ENCODE assay signal across 1 cellular context in the genomic region with DNA sequence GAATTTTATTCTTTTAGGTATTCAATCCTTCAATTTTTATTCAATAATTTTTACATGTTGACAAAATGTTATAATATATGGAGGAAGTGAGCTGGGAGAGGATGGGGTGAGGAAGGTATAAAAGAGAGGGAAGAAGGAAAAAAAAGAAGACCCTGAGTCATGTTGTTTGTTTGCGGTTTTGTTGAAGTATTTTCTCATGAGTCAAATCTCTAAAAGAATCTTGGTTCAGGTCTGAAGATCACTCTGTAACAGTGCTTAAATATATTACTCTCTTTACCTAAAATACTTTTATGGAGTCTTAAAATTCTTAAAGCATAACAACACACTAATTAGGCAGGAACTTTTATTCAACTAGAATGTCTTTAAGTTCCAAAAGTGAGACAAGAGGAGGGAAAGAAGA.
TF ChIP-seq lines count a peak whose summit lies in the region.

No MANE protein-coding gene starts in this region.

TF ChIP-seq in SK-N-SH, 30 proteins besides CTCF, POLR2A, EP300 and RAD21 (continued from another document):
- TF ChIP-seq RXRA (IDR thresholded peaks at IDR 0.05; ENCODE audit: borderline replicate concordance, low read depth) (no peak), ELF1 (IDR thresholded peaks at IDR 0.05) (no peak), SIN3A (IDR thresholded peaks at IDR 0.05; ENCODE audit: borderline replicate concordance, low read depth, low read length) (no peak), USF1 (IDR thresholded peaks at IDR 0.05; ENCODE audit: borderline replicate concordance, low read depth) (no peak), JUND (IDR thresholded peaks at IDR 0.05) (no peak), RCOR1 (IDR thresholded peaks at IDR 0.05; ENCODE audit: low read length) (no peak), MXI1 (IDR thresholded peaks at IDR 0.05; ENCODE audit: low read depth, low read length) (no peak), YY1 (IDR thresholded peaks at IDR 0.05; ENCODE audit: low read depth) (no peak), GATA2 (CRISPR knock-in tag; IDR thresholded peaks at IDR 0.05) (no peak), POLR2AphosphoS5 (IDR thresholded peaks at IDR 0.05; ENCODE audit: low read depth, low read length) (no peak)
- TF ChIP-seq, protein P1, sequence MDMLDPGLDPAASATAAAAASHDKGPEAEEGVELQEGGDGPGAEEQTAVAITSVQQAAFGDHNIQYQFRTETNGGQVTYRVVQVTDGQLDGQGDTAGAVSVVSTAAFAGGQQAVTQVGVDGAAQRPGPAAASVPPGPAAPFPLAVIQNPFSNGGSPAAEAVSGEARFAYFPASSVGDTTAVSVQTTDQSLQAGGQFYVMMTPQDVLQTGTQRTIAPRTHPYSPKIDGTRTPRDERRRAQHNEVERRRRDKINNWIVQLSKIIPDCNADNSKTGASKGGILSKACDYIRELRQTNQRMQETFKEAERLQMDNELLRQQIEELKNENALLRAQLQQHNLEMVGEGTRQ (IDR thresholded peaks at IDR 0.05; ENCODE audit: borderline replicate concordance, low read depth, low read length), result no peak
- TF ChIP-seq, protein P2, sequence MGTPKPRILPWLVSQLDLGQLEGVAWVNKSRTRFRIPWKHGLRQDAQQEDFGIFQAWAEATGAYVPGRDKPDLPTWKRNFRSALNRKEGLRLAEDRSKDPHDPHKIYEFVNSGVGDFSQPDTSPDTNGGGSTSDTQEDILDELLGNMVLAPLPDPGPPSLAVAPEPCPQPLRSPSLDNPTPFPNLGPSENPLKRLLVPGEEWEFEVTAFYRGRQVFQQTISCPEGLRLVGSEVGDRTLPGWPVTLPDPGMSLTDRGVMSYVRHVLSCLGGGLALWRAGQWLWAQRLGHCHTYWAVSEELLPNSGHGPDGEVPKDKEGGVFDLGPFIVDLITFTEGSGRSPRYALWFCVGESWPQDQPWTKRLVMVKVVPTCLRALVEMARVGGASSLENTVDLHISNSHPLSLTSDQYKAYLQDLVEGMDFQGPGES (IDR thresholded peaks at IDR 0.05; ENCODE audit: low read depth, low read length), result no peak
